ENCODE assay signal across 1 cellular context in genomic region chr9:134769084-134769455, GRCh38.
TF ChIP-seq lines count a peak whose summit lies in the region.

No MANE protein-coding gene starts in this region.

TF ChIP-seq in H1, 55 proteins besides CTCF, POLR2A, EP300 and RAD21:
- no peak for TF ChIP-seq SAP30 (IDR thresholded peaks at IDR 0.05; ENCODE audit: insufficient read depth, insufficient replicate concordance, low read length)
- no peak for TF ChIP-seq BCL11A (IDR thresholded peaks at IDR 0.05; ENCODE audit: low read depth in 2 of 2, low read length in 2 of 2)
- TF ChIP-seq HDAC2 (IDR thresholded peaks at IDR 0.05; ENCODE audit: borderline replicate concordance in 1 of 2, low read depth in 2 of 2, low read length in 2 of 2) = no peak
- no peak for TF ChIP-seq SIRT6 (IDR thresholded peaks at IDR 0.05; ENCODE audit: low read length)
- TF ChIP-seq SIX5 (IDR thresholded peaks at IDR 0.05; ENCODE audit: low read depth, low read length) = no peak
- no peak for TF ChIP-seq KDM5A (IDR thresholded peaks at IDR 0.05; ENCODE audit: low read length)
